In the genomic region with DNA sequence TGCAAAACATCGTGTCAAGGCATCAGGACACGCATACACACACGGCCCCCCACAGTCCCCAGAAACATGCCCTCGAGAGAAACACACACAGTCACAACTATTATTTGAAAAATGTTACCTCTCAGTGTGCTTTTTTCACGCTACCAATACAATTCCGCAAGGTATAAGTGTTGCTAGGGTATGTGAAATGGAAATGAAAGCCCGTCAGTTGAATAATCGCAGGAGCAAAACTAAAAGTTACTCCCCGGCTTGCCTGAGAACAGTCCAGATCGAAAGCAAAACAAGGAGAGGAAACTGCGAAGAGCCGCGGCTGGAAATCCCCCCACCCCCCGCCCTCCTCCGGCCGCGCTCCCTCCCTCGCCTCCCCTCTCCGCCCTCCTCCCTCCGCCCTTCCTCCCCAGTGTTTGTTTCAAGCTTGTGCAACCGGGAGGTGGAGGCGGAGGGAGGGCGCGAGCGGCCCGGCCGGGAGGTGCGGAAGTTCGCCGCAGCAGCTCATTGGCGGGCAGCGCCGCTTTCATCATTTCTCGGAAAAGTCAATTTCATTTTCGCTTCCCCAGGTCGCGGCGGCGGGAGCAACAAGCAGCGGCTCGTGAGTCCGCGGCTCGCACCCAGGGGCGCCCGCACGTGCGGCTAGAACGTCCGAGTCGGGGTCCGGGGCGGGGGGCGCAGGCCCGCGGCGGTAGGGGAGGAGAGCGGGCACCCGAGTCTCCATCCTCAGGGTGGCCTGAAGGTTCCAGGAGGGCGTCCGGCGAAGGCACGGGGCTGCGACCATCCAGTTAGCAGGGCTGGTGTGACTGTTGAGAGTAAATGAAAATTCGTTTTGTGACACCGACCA, we compare ENCODE assay signal across 8 cellular contexts. TPM values are rescaled to one million over a fixed set of nuclear protein-coding genes. Genes with fewer than 3 reads are reported as not detected.
DNase-seq lines count a peak whose midpoint lies in the region; ATAC-seq and TF ChIP-seq lines count a peak whose summit lies in the region.

IRF2 (minus strand) TSS at position 290 of the 835 bp plus-strand sequence. CDS start 45,486 bp downstream, outside the sequence.

- no TSS peak for BruUV-seq in mammary epithelial cell (replicated peaks; lab: Mats Ljungman, UMichigan)

- CTCF ChIA-PET in AG04449 (lab: Yijun Ruan, JAX): interaction anchor here (0.7 to 1.0 kb wide), 2 partner anchors 209 to 210 kb away, joined by 3 read pairs; no protein-coding TSS in a partner anchor
- CTCF ChIA-PET in mammary epithelial cell (lab: Charles Lee; ENCODE audit: low non-redundant PET): interaction anchor here (0.7 kb wide), 1 partner anchor 790 kb away, joined by 8 read pairs; no protein-coding TSS in a partner anchor

- POLR2A ChIA-PET in AG04449 (lab: Yijun Ruan, JAX): interaction anchor here (0.6 to 2.5 kb wide), 9 partner anchors 15 to 93 kb away, joined by 3 to 12 read pairs (median 4); no protein-coding TSS in a partner anchor

- H3K27me3 ChIP-seq in mammary epithelial cell (ENCODE audit: insufficient read depth, low read length): no peaks in the 10 kb centered on the region
- no peaks in the 10 kb centered on the region for H3K27me3 ChIP-seq in iPS-20b (ENCODE audit: insufficient read depth, low read length)

- DNase-seq in AG04449 (ENCODE audit: low read depth, low spot score): peak; percentile 89
- peak; percentile 74 for DNase-seq in NCI-H2196 treated with DMSO at 0.1 percent for 48 hours (lab: John Stamatoyannopoulos, UW; ENCODE audit: unreplicated experiment)
- DNase-seq in mammary epithelial cell: peak; percentile 98

- peaks cover 69% of the 10 kb centered on the region for H3K79me2 ChIP-seq in mammary epithelial cell (ENCODE audit: insufficient read depth, low read length)

- peak within 1 kb of the TSS; percentile 99 for H3K4me2 ChIP-seq in mammary epithelial cell (ENCODE audit: insufficient read depth, low read depth, low read length)

- peak; percentile 69 for ATAC-seq in GM18907 (IDR thresholded peaks at IDR 0.05; ENCODE audit: unreplicated experiment)
- peak; percentile 52 for ATAC-seq in HG03139 (IDR thresholded peaks at IDR 0.05; ENCODE audit: unreplicated experiment)

- in situ Hi-C loops in mammary epithelial cell (cut with MboI; ENCODE audit: low sequenced_read_pairs in 2 of 2): loop anchor here in 1 of 2 donors (5.0 kb wide), 1 partner anchor 57 kb away; no protein-coding TSS in a partner anchor

- H3K9me3 ChIP-seq in mammary epithelial cell (replicated peaks; ENCODE audit: insufficient read depth, low read length) (no peaks in the 10 kb centered on the region), iPS-20b (ENCODE audit: insufficient read depth, low read depth, low read length) (no peaks in the 10 kb centered on the region)

- H3K9ac ChIP-seq in mammary epithelial cell (ENCODE audit: insufficient read depth, low read length) (peak within 1 kb of the TSS; percentile 99), iPS-20b (ENCODE audit: low read depth, low read length) (peak within 1 kb of the TSS; percentile 89; the same call in 1 of the 2 replicates)

- TF ChIP-seq CTCF in AG04449 (IDR thresholded peaks at IDR 0.05; ENCODE audit: insufficient read depth, low read length, missing control alignments) (peak; percentile 1), WI38 (IDR thresholded peaks at IDR 0.05; ENCODE audit: low read depth, low read length) (no peak), mammary epithelial cell (conservative IDR thresholded peaks at IDR 0.05 in 1 of 2, IDR thresholded peaks at IDR 0.05 in 1 of 2; ENCODE audit: extremely low read depth in 1 of 2, insufficient read depth in 1 of 2, low read depth in 1 of 2, low read length in 2 of 2) (no peak)

- 4% methylated on average over 35 of the region's 66 CpGs for WGBS in mammary epithelial cell (ENCODE audit: low coverage, missing lambda C conversion rate)

- H3K27ac ChIP-seq in mammary epithelial cell (ENCODE audit: insufficient read depth, low read depth, low read length): peak within 1 kb of the TSS; percentile 96
- H3K27ac ChIP-seq in iPS-20b (ENCODE audit: low read length): peak within 1 kb of the TSS; percentile 79
- H3K27ac ChIP-seq in skin epidermis: peak within 1 kb of the TSS; percentile 85 to 100 (median 99)

- dilution Hi-C loops in mammary epithelial cell (cut with HindIII; ENCODE audit: low sequenced_read_pairs): no loop called here

- H2AFZ ChIP-seq in mammary epithelial cell (ENCODE audit: low read depth, low read length): peak within 1 kb of the TSS; percentile 93

- intact Hi-C loops in mammary epithelial cell (cut with micrococcal nuclease): loop anchor here (1.0 to 5.0 kb wide), 9 partner anchors 40 to 210 kb away; partner anchors contain the start of genes CASP3 and PRIMPOL

- H3K4me1 ChIP-seq in mammary epithelial cell (ENCODE audit: insufficient read depth, low read length): peaks cover 13% of the 10 kb centered on the region
- peaks cover 4% of the 10 kb centered on the region; the same call in 1 of the 2 replicates for H3K4me1 ChIP-seq in iPS-20b (ENCODE audit: insufficient read depth, low read length)

- H3K36me3 ChIP-seq in mammary epithelial cell (ENCODE audit: insufficient read depth, low read length) (no peaks in the 10 kb centered on the region), iPS-20b (ENCODE audit: insufficient read depth, low read depth, low read length) (no peaks in the 10 kb centered on the region)

- no peaks in the 10 kb centered on the region for H4K20me1 ChIP-seq in mammary epithelial cell (ENCODE audit: insufficient read depth, low read length)

- H3K4me3 ChIP-seq in AG04449 (ENCODE audit: low read depth, low read length) (peak within 1 kb of the TSS; percentile 87), WI38 (ENCODE audit: low read depth, low read length) (peak within 1 kb of the TSS; percentile 96), mammary epithelial cell (replicated peaks in 1 of 3; ENCODE audit: insufficient read depth in 1 of 3, low read depth in 2 of 3, low read length in 3 of 3) (peak within 1 kb of the TSS; percentile 90 to 99 (median 90)), iPS-20b (ENCODE audit: low read length) (peak within 1 kb of the TSS; percentile 91), skin epidermis (peak within 1 kb of the TSS; percentile 58 to 97 (median 86))

RNA-seq across cellular contexts. Expression of gene IRF2, which starts in this region (rescaled TPM):
- 10 to 100 TPM; 22.0 to 23.3 TPM for total RNA-seq in mammary epithelial cell
- polyA plus RNA-seq in mammary epithelial cell: 24.1 TPM
- 31.3 TPM for polyA minus RNA-seq in mammary epithelial cell

Comparison
In these comparisons a context has a peak if more than half of its experiments do, and no peak if none do; other contexts are left out.
1. Peak in every context shown above with its lines: DNase-seq, ATAC-seq, H3K4me3 ChIP-seq and H3K27ac ChIP-seq.